Comparison of ENCODE assay signal across 10 cellular contexts in the genomic region with DNA sequence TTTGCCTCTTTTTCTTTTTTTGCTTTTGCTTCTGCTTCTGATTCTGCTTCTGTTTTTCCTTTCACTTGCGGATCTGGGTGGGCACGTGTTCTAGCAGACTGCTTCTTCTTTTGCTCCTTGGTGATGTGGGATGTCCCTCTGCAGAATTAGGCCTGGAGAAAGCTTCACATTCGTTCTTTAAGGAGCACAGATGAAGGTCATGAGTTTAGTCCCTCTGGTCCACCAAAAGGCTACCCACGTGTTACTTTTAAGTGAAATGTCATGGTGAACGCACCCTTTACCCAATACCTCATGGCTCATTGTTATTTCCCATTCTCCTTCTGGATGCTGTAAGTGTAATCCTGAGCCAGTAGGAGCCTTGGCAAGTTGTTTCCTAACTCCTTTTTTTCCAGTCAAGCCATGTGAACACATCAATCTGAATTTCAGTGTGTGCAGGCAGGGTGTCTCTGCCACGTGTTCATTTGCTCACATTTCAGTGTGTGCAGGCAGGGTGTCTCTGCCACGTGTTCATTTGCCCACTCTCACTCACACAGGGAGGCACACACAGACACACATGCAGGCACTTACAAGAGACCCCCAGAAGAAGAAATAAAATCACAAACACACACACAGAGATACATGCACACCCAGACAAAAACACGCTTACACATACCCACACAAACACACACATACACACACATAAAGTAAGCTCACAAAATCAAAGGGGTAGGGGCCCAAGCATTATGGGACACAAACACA. TPM values are rescaled to one million over a fixed set of nuclear protein-coding genes. Genes with fewer than 3 reads are reported as not detected.
DNase-seq lines count a peak whose midpoint lies in the region; ATAC-seq and TF ChIP-seq lines count a peak whose summit lies in the region.
"Had no signal": no experiment of that assay in that cellular context is flagged by ENCODE, and none has a peak within 500 bp of the region (broad histone marks: within the 10 kb centered on the region; RNA-seq: fewer than 3 reads in every experiment).

No MANE protein-coding gene starts in this region.

- peaks cover 3% of the 10 kb centered on the region for H3K27me3 Mint-ChIP-seq in nephron progenitor cell (ENCODE audit: low read depth, poor library complexity)

- H3K27me3 ChIP-seq in brain microvascular endothelial cell (replicated peaks), result no peaks in the 10 kb centered on the region
- no peaks in the 10 kb centered on the region for H3K27me3 ChIP-seq in foreskin keratinocyte
- H3K27me3 ChIP-seq: left lung, tibial artery had no signal

- peak; percentile 40 for DNase-seq in GM20000 (ENCODE audit: low spot score)
- no peak for DNase-seq in nephron progenitor cell
- no peak for DNase-seq in brain microvascular endothelial cell
- no peak for DNase-seq in NCI-H2107 (lab: John Stamatoyannopoulos, UW)
- no peak for DNase-seq in foreskin keratinocyte
- DNase-seq in NCI-H1436 treated with DMSO at 0.1 percent for 48 hours (lab: John Stamatoyannopoulos, UW), result no peak
- DNase-seq: tibial artery had no signal

- no peaks in the 10 kb centered on the region for H3K4me1 ChIP-seq in foreskin keratinocyte

- no peak overlapping the region for H3K4me3 ChIP-seq in brain microvascular endothelial cell (ENCODE audit: low read depth, low read length)
- H3K4me3 ChIP-seq: tibial artery had no signal

- in situ Hi-C loops in brain microvascular endothelial cell (cut with HindIII; ENCODE audit: low pct_ligation_motif_present, low sequenced_read_pairs), result no loop called here

- H3K36me3 Mint-ChIP-seq in nephron progenitor cell (ENCODE audit: low read depth), result peaks cover 6% of the 10 kb centered on the region

- peak overlapping the region; percentile 48 for H3K4me3 Mint-ChIP-seq in nephron progenitor cell

- H3K36me3 ChIP-seq in brain microvascular endothelial cell (replicated peaks), result no peaks in the 10 kb centered on the region
- H3K36me3 ChIP-seq: left lung had no signal

- TF ChIP-seq CTCF in C4-2B (conservative IDR thresholded peaks at IDR 0.05) (no peak), GM20000 (IDR thresholded peaks at IDR 0.05; ENCODE audit: extremely low read depth, missing control alignments) (no peak), nephron progenitor cell (IDR thresholded peaks at IDR 0.05) (no peak), brain microvascular endothelial cell (IDR thresholded peaks at IDR 0.05; ENCODE audit: low read depth, low read length, missing control alignments) (no peak), foreskin keratinocyte (conservative IDR thresholded peaks at IDR 0.05) (no peak)

- ATAC-seq in foreskin keratinocyte, result no peak
- ATAC-seq: left lung had no signal

- H3K27ac ChIP-seq in C4-2B (peak overlapping the region; percentile 77; the same call in 1 of the 2 replicates), angular gyrus (ENCODE audit: low read depth, low read length) (peak overlapping the region; percentile 98), brain microvascular endothelial cell (no peak overlapping the region), foreskin keratinocyte (no peak overlapping the region)
- H3K27ac ChIP-seq: tibial artery had no signal

- H3K27ac Mint-ChIP-seq in nephron progenitor cell, result peak overlapping the region; percentile 68

- peaks cover 42% of the 10 kb centered on the region for H3K4me1 Mint-ChIP-seq in nephron progenitor cell

- peaks cover 25% of the 10 kb centered on the region for H3K9me3 Mint-ChIP-seq in nephron progenitor cell

RNA-seq across cellular contexts. Expression of a gene that starts 36.9 kb away (rescaled TPM):
- 20.8 and 21.9 TPM in 2 replicates for total RNA-seq in foreskin keratinocyte
- polyA plus RNA-seq in foreskin keratinocyte, result 47.8 and 48.2 TPM in 2 replicates

Comparison
In these comparisons a context has a peak if more than half of its experiments do, and no peak if none do; other contexts are left out.
1. H3K27ac ChIP-seq: peak in C4-2B (single experiment) and angular gyrus (single experiment); none in brain microvascular endothelial cell (single experiment) and foreskin keratinocyte (single experiment).